In genomic region chr10:48838830-48839229, GRCh38 we compare ENCODE assay signal across 18 cellular contexts.
"Had no signal": no experiment of that assay in that cellular context is flagged by ENCODE, and none has a peak within 500 bp of the region (broad histone marks: within the 10 kb centered on the region; RNA-seq: fewer than 3 reads in every experiment).

No MANE protein-coding gene starts in this region.

- H3K27ac Mint-ChIP-seq: activated B cell treated with CpG ODN at 0.5 μM for 24 hours; activated CD8-positive, alpha-beta T cell treated with anti-CD3 and anti-CD28 coated beads, Interleukin-2, amount 10 ng/mL, durations not matched to agents 7 days and 5 days; activated naive CD4-positive, alpha-beta T cell treated with anti-CD3 and anti-CD28 coated beads, Interleukin-2, amount 50 U/mL, for 72 hours; activated T-cell treated with anti-CD3 and anti-CD28 coated beads, Interleukin-2, amount 50 U/mL, for 72 hours; endodermal cell; natural killer cell; stimulated activated effector memory CD8-positive, alpha-beta T cell treated with anti-CD3 and anti-CD28 coated beads, Interleukin-12 subunit alpha, Interleukin-12 subunit beta, amount 100 ng/mL, for 72 hours had no signal

- ATAC-seq: activated CD8-positive, alpha-beta T cell treated with anti-CD3 and anti-CD28 coated beads, Interleukin-2, amount 10 ng/mL, durations not matched to agents 7 days and 5 days; activated naive CD4-positive, alpha-beta T cell treated with anti-CD3 and anti-CD28 coated beads, Interleukin-2, amount 50 U/mL, for 72 hours; activated T-cell treated with anti-CD3 and anti-CD28 coated beads, Interleukin-2, amount 50 U/mL, for 72 hours; gastroesophageal sphincter; left colon; natural killer cell had no signal

- H3K4me3 ChIP-seq: cardiac muscle cell, dorsolateral prefrontal cortex, gastroesophageal sphincter, heart right ventricle, lung, thyroid gland had no signal

- H3K27me3 ChIP-seq: cardiac muscle cell, heart right ventricle, thyroid gland had no signal

- H3K9me3 Mint-ChIP-seq: activated B cell treated with CpG ODN at 0.5 μM for 24 hours; activated naive CD4-positive, alpha-beta T cell treated with anti-CD3 and anti-CD28 coated beads, Interleukin-2, amount 50 U/mL, for 72 hours; activated T-cell treated with anti-CD3 and anti-CD28 coated beads, Interleukin-2, amount 50 U/mL, for 72 hours; endodermal cell; natural killer cell; stimulated activated effector memory CD8-positive, alpha-beta T cell treated with anti-CD3 and anti-CD28 coated beads, Interleukin-12 subunit alpha, Interleukin-12 subunit beta, amount 100 ng/mL, for 72 hours had no signal

- H3K36me3 Mint-ChIP-seq: activated naive CD4-positive, alpha-beta T cell treated with anti-CD3 and anti-CD28 coated beads, Interleukin-2, amount 50 U/mL, for 72 hours; natural killer cell; stimulated activated effector memory CD8-positive, alpha-beta T cell treated with anti-CD3 and anti-CD28 coated beads, Interleukin-12 subunit alpha, Interleukin-12 subunit beta, amount 100 ng/mL, for 72 hours had no signal

- H3K4me1 ChIP-seq: gastroesophageal sphincter, thyroid gland had no signal

- H3K27me3 Mint-ChIP-seq: activated B cell treated with CpG ODN at 0.5 μM for 24 hours had no signal

- H3K9me3 ChIP-seq: gastroesophageal sphincter, heart right ventricle, thyroid gland had no signal

- DNase-seq: activated B cell treated with CpG ODN at 0.5 μM for 24 hours; activated CD4-positive, alpha-beta T cell treated with anti-CD3 and anti-CD28 coated beads for 48 hours; activated CD8-positive, alpha-beta memory T cell treated with anti-CD3 and anti-CD28 coated beads, Interleukin-2, amount 50 U/mL, for 48 hours; activated CD8-positive, alpha-beta T cell treated with anti-CD3 and anti-CD28 coated beads, Interleukin-2, amount 10 ng/mL, durations not matched to agents 7 days and 5 days; activated gamma-delta T cell; activated T-cell treated with anti-CD3 and anti-CD28 coated beads, Interleukin-2, amount 50 U/mL, for 72 hours; dorsolateral prefrontal cortex; endodermal cell; heart right ventricle; left colon; natural killer cell; occipital lobe; thyroid gland had no signal

- H3K27ac ChIP-seq: cardiac muscle cell, dorsolateral prefrontal cortex, gastroesophageal sphincter, thyroid gland had no signal

- H3K36me3 ChIP-seq: cardiac muscle cell, gastroesophageal sphincter, thyroid gland had no signal

- H3K4me1 Mint-ChIP-seq: activated B cell treated with CpG ODN at 0.5 μM for 24 hours; natural killer cell; stimulated activated effector memory CD8-positive, alpha-beta T cell treated with anti-CD3 and anti-CD28 coated beads, Interleukin-12 subunit alpha, Interleukin-12 subunit beta, amount 100 ng/mL, for 72 hours had no signal

- H3K4me3 Mint-ChIP-seq: activated B cell treated with CpG ODN at 0.5 μM for 24 hours; activated CD8-positive, alpha-beta T cell treated with anti-CD3 and anti-CD28 coated beads, Interleukin-2, amount 10 ng/mL, durations not matched to agents 7 days and 5 days; activated T-cell treated with anti-CD3 and anti-CD28 coated beads, Interleukin-2, amount 50 U/mL, for 72 hours; endodermal cell; natural killer cell; stimulated activated effector memory CD8-positive, alpha-beta T cell treated with anti-CD3 and anti-CD28 coated beads, Interleukin-12 subunit alpha, Interleukin-12 subunit beta, amount 100 ng/mL, for 72 hours had no signal
